In genomic region chr6:156876302-156876701, GRCh38 we compare ENCODE assay signal across 10 cellular contexts.
DNase-seq lines count a peak whose midpoint lies in the region; ATAC-seq and TF ChIP-seq lines count a peak whose summit lies in the region.
"Had no signal": no experiment of that assay in that cellular context is flagged by ENCODE, and none has a peak within 500 bp of the region (broad histone marks: within the 10 kb centered on the region; RNA-seq: fewer than 3 reads in every experiment).

No MANE protein-coding gene starts in this region.

- H3K9me3 ChIP-seq in H9 (ENCODE audit: control insufficient read depth, low read depth, low read length), result no peaks in the 10 kb centered on the region
- H3K9me3 ChIP-seq in SU-DHL-6 (ENCODE audit: insufficient read depth, low read length), result no peaks in the 10 kb centered on the region
- H3K9me3 ChIP-seq: neutrophil had no signal

- H3K4me1 Mint-ChIP-seq in H9 (peaks cover 51 to 56% of the 10 kb centered on the region in 2 experiments), glutamatergic neuron (ENCODE audit: low read depth, unreplicated experiment) (peaks cover 58% of the 10 kb centered on the region)
- H3K4me1 Mint-ChIP-seq in activated T-helper 2 cell treated with anti-CD3 and anti-CD28 coated beads, Interferon-gamma antibody, Interleukin-2, Interleukin-4, amounts not matched to agents 10 μg/mL and 5 μg/mL and 100 μg/mL, durations not matched to agents 14 hours and 24 hours and 36 hours (ENCODE audit: low read depth), result peaks cover 27% of the 10 kb centered on the region

- H3K23me2 ChIP-seq in H9 (ENCODE audit: insufficient read length, low read depth, low read length, poor library complexity, severe bottlenecking), result no peaks in the 10 kb centered on the region

- peak overlapping the region in 1 of 3 experiments; percentile 14; a peak in 1 of 7 replicates for H3K27ac Mint-ChIP-seq in H9
- no peak overlapping the region for H3K27ac Mint-ChIP-seq in glutamatergic neuron (ENCODE audit: unreplicated experiment)
- H3K27ac Mint-ChIP-seq in activated T-helper 2 cell treated with anti-CD3 and anti-CD28 coated beads, Interferon-gamma antibody, Interleukin-2, Interleukin-4, amounts not matched to agents 10 μg/mL and 5 μg/mL and 100 μg/mL, durations not matched to agents 14 hours and 24 hours and 36 hours, result no peak overlapping the region
- H3K27ac Mint-ChIP-seq: activated naive CD8-positive, alpha-beta T cell treated with anti-CD3 and anti-CD28 coated beads, Interleukin-2, amount 10 ng/mL, durations not matched to agents 7 days and 5 days had no signal

- no peak overlapping the region for H3K27ac ChIP-seq in H9 (ENCODE audit: insufficient read length, low read depth, low read length)
- no peak overlapping the region for H3K27ac ChIP-seq in SU-DHL-6 (ENCODE audit: low read depth, low read length)
- H3K27ac ChIP-seq: neutrophil had no signal

- H3K9me2 ChIP-seq in SU-DHL-6 (replicated peaks; ENCODE audit: insufficient read depth, low read length), result no peaks in the 10 kb centered on the region

- no peak overlapping the region for H3K4ac ChIP-seq in H9 (ENCODE audit: low read depth, low read length)

- no peak overlapping the region for H2BK12ac ChIP-seq in H9 (ENCODE audit: insufficient read length, low read depth, low read length)

- H4K91ac ChIP-seq in H9 (ENCODE audit: insufficient read length, low read depth, low read length), result no peak overlapping the region

- no peak overlapping the region for H4K8ac ChIP-seq in H9 (replicated peaks; ENCODE audit: insufficient read length, low read depth, low read length)

- no peak overlapping the region for H3K9ac ChIP-seq in H9 (ENCODE audit: extremely low read depth, insufficient read length, low read length)
- no peak overlapping the region for H3K9ac ChIP-seq in SU-DHL-6 (ENCODE audit: low read length)

- no peak overlapping the region for H2BK20ac ChIP-seq in H9 (ENCODE audit: low read depth, low read length, poor library complexity, severe bottlenecking)

- H3K27me3 ChIP-seq in H9 (ENCODE audit: insufficient read depth, low read length) (no peaks in the 10 kb centered on the region), SU-DHL-6 (ENCODE audit: low read length) (no peaks in the 10 kb centered on the region)
- H3K27me3 ChIP-seq: neutrophil had no signal

- H3K79me1 ChIP-seq in H9 (ENCODE audit: insufficient read depth, low read depth, low read length, poor library complexity, severe bottlenecking), result peaks cover 20% of the 10 kb centered on the region

- WGBS in H9 (ENCODE audit: extremely low coverage, insufficient read length, low lambda C conversion rate), result no CpG with 5 or more reads among the region's 11 CpGs

- H3K4me3 ChIP-seq in SU-DHL-6 (ENCODE audit: insufficient read depth, low read length, poor library complexity, severe bottlenecking) (no peak overlapping the region), retinal pigment epithelial cell (ENCODE audit: low read length) (no peak overlapping the region)

- H3K9me3 Mint-ChIP-seq in H9 (no peaks in the 10 kb centered on the region; a peak in 1 of 5 replicates), glutamatergic neuron (ENCODE audit: unreplicated experiment) (peaks cover 15% of the 10 kb centered on the region)
- H3K9me3 Mint-ChIP-seq in activated T-helper 2 cell treated with anti-CD3 and anti-CD28 coated beads, Interferon-gamma antibody, Interleukin-2, Interleukin-4, amounts not matched to agents 10 μg/mL and 5 μg/mL and 100 μg/mL, durations not matched to agents 14 hours and 24 hours and 36 hours, result no peaks in the 10 kb centered on the region
- H3K9me3 Mint-ChIP-seq: activated naive CD8-positive, alpha-beta T cell treated with anti-CD3 and anti-CD28 coated beads, Interleukin-2, amount 10 ng/mL, durations not matched to agents 7 days and 5 days had no signal

- no peak overlapping the region for H3T11ph ChIP-seq in H9 (ENCODE audit: low read length)

- no peak for ATAC-seq in HG03378 (IDR thresholded peaks at IDR 0.05; ENCODE audit: unreplicated experiment)

- intact Hi-C loops in activated T-helper 2 cell treated with anti-CD3 and anti-CD28 coated beads, Interferon-gamma antibody, Interleukin-2, Interleukin-4, amounts not matched to agents 10 μg/mL and 5 μg/mL and 100 μg/mL, durations not matched to agents 14 hours and 24 hours and 36 hours (cut with micrococcal nuclease), result no loop called here

- H2AFZ ChIP-seq in H9 (ENCODE audit: low read length) (no peak overlapping the region), SU-DHL-6 (ENCODE audit: low read depth, low read length, severe bottlenecking) (no peak overlapping the region)

- no peak overlapping the region for H3K14ac ChIP-seq in H9 (ENCODE audit: insufficient read depth, low read length)

- no peak overlapping the region for H2BK120ac ChIP-seq in H9 (ENCODE audit: low read depth, low read length, poor library complexity, severe bottlenecking)

- no peak overlapping the region for H3K56ac ChIP-seq in H9 (ENCODE audit: insufficient read length, low read depth, low read length)

- no peak overlapping the region for H3K4me2 ChIP-seq in H9 (ENCODE audit: insufficient read depth, insufficient read length, low read length)
- H3K4me2 ChIP-seq in SU-DHL-6 (ENCODE audit: low read depth, low read length, poor library complexity, severe bottlenecking), result no peak overlapping the region

- DNase-seq in H9, result peak; percentile 73
- DNase-seq in glutamatergic neuron, result peak; percentile 53
- no peak for DNase-seq in retinal pigment epithelial cell (ENCODE audit: low read depth)
- DNase-seq in activated T-helper 2 cell treated with anti-CD3 and anti-CD28 coated beads, Interferon-gamma antibody, Interleukin-2, Interleukin-4, amounts not matched to agents 10 μg/mL and 5 μg/mL and 100 μg/mL, durations not matched to agents 14 hours and 24 hours and 36 hours (ENCODE audit: low spot score), result no peak
- no peak for DNase-seq in stimulated activated CD4-positive, alpha-beta T cell treated with anti-CD3 and anti-CD28 coated beads, Interleukin-4, amount 100 ng/mL, for 1 hour
- DNase-seq: activated naive CD8-positive, alpha-beta T cell treated with anti-CD3 and anti-CD28 coated beads, Interleukin-2, amount 10 ng/mL, durations not matched to agents 7 days and 5 days; NCI-H526 treated with DMSO at 0.1 percent for 48 hours had no signal

- peak; percentile 74 for TF ChIP-seq CTCF in H9 (conservative IDR thresholded peaks at IDR 0.05)
- TF ChIP-seq CTCF in SU-DHL-6 (IDR thresholded peaks at IDR 0.05; ENCODE audit: insufficient read depth, low read length, poor library complexity, severe bottlenecking), result peak; percentile 42
- peak; percentile 17 for TF ChIP-seq CTCF in glutamatergic neuron (IDR thresholded peaks at IDR 0.05; ENCODE audit: partially characterized antibody, unreplicated experiment)
- TF ChIP-seq CTCF in retinal pigment epithelial cell (conservative IDR thresholded peaks at IDR 0.05; ENCODE audit: low read depth, low read length), result peak; percentile 50

- peaks cover 2% of the 10 kb centered on the region for H4K20me1 ChIP-seq in H9 (ENCODE audit: control insufficient read depth, insufficient read depth, insufficient read length)
- H4K20me1 ChIP-seq in SU-DHL-6 (ENCODE audit: low read depth, low read length), result peaks cover 2% of the 10 kb centered on the region; the same call in 1 of the 2 replicates

- H3K36me3 ChIP-seq in SU-DHL-6 (ENCODE audit: low read length), result no peaks in the 10 kb centered on the region
- H3K36me3 ChIP-seq: neutrophil had no signal

- H3K23ac ChIP-seq in H9 (ENCODE audit: insufficient read length, low read depth, low read length), result no peak overlapping the region

- H3K36me3 Mint-ChIP-seq in H9 (ENCODE audit: insufficient read depth in 1 of 3, low read depth in 3 of 3) (peaks cover 0 to 3% (median 3%) of the 10 kb centered on the region in 3 experiments; a peak in 3 of 7 replicates), glutamatergic neuron (ENCODE audit: unreplicated experiment) (no peaks in the 10 kb centered on the region)
- H3K36me3 Mint-ChIP-seq in activated T-helper 2 cell treated with anti-CD3 and anti-CD28 coated beads, Interferon-gamma antibody, Interleukin-2, Interleukin-4, amounts not matched to agents 10 μg/mL and 5 μg/mL and 100 μg/mL, durations not matched to agents 14 hours and 24 hours and 36 hours (ENCODE audit: low read depth), result peaks cover 3% of the 10 kb centered on the region

- H3F3A ChIP-seq in SU-DHL-6 (ENCODE audit: insufficient read depth), result no peaks in the 10 kb centered on the region

- peaks cover 9% of the 10 kb centered on the region; the same call in 1 of the 2 replicates for H3K4me1 ChIP-seq in H9 (ENCODE audit: insufficient read depth, low read length)

- no peak overlapping the region for H3K18ac ChIP-seq in H9 (ENCODE audit: insufficient read length, low read depth, low read length)

- H4K5ac ChIP-seq in H9 (ENCODE audit: insufficient read length, low read depth, low read length), result no peak overlapping the region

- no peaks in the 10 kb centered on the region for H3K27me3 Mint-ChIP-seq in H9 (ENCODE audit: low read depth)
- peaks cover 11% of the 10 kb centered on the region for H3K27me3 Mint-ChIP-seq in glutamatergic neuron (ENCODE audit: unreplicated experiment)
- H3K27me3 Mint-ChIP-seq in activated T-helper 2 cell treated with anti-CD3 and anti-CD28 coated beads, Interferon-gamma antibody, Interleukin-2, Interleukin-4, amounts not matched to agents 10 μg/mL and 5 μg/mL and 100 μg/mL, durations not matched to agents 14 hours and 24 hours and 36 hours (ENCODE audit: low read depth), result no peaks in the 10 kb centered on the region
- H3K27me3 Mint-ChIP-seq: activated naive CD8-positive, alpha-beta T cell treated with anti-CD3 and anti-CD28 coated beads, Interleukin-2, amount 10 ng/mL, durations not matched to agents 7 days and 5 days had no signal

- H2BK15ac ChIP-seq in H9 (ENCODE audit: low read depth, low read length), result no peak overlapping the region

- H2BK5ac ChIP-seq in H9 (ENCODE audit: insufficient read length, low read length), result no peak overlapping the region

- peaks cover 28% of the 10 kb centered on the region; the same call in 1 of the 2 replicates for H3K79me2 ChIP-seq in H9 (ENCODE audit: insufficient read depth, low read length)
- H3K79me2 ChIP-seq in SU-DHL-6 (ENCODE audit: insufficient read depth, low read length), result peaks cover 73% of the 10 kb centered on the region

- H2AK5ac ChIP-seq in H9 (ENCODE audit: insufficient read length, low read length), result no peak overlapping the region

- H3K4me3 Mint-ChIP-seq in H9 (no peak overlapping the region), glutamatergic neuron (ENCODE audit: unreplicated experiment) (no peak overlapping the region)
- H3K4me3 Mint-ChIP-seq in activated T-helper 2 cell treated with anti-CD3 and anti-CD28 coated beads, Interferon-gamma antibody, Interleukin-2, Interleukin-4, amounts not matched to agents 10 μg/mL and 5 μg/mL and 100 μg/mL, durations not matched to agents 14 hours and 24 hours and 36 hours (ENCODE audit: low read depth), result no peak overlapping the region
- H3K4me3 Mint-ChIP-seq: activated naive CD8-positive, alpha-beta T cell treated with anti-CD3 and anti-CD28 coated beads, Interleukin-2, amount 10 ng/mL, durations not matched to agents 7 days and 5 days had no signal

Comparison
In these comparisons a context has a peak if more than half of its experiments do, and no peak if none do; other contexts are left out.
1. DNase-seq: peak in H9 (single experiment) and glutamatergic neuron (single experiment); none in retinal pigment epithelial cell (single experiment), activated T-helper 2 cell treated with anti-CD3 and anti-CD28 coated beads, Interferon-gamma antibody, Interleukin-2, Interleukin-4, amounts not matched to agents 10 μg/mL and 5 μg/mL and 100 μg/mL, durations not matched to agents 14 hours and 24 hours and 36 hours (single experiment) and stimulated activated CD4-positive, alpha-beta T cell treated with anti-CD3 and anti-CD28 coated beads, Interleukin-4, amount 100 ng/mL, for 1 hour (single experiment).
2. CTCF ChIP-seq: peak in every context shown above with its lines; median percentile 74 in H9; 50 in retinal pigment epithelial cell; 42 in SU-DHL-6; 17 in glutamatergic neuron.